In genomic region chr21:45304945-45305344, GRCh38 we compare ENCODE assay signal across 18 cellular contexts. TPM values are rescaled to one million over a fixed set of nuclear protein-coding genes. Genes with fewer than 3 reads are reported as not detected.
DNase-seq lines count a peak whose midpoint lies in the region; ATAC-seq and TF ChIP-seq lines count a peak whose summit lies in the region.
"Had no signal": no experiment of that assay in that cellular context is flagged by ENCODE, and none has a peak within 500 bp of the region (broad histone marks: within the 10 kb centered on the region; RNA-seq: fewer than 3 reads in every experiment).

No MANE protein-coding gene starts in this region.

- H3K79me2 ChIP-seq in hepatocyte: no peaks in the 10 kb centered on the region

- TF ChIP-seq CTCF in hepatocyte (IDR thresholded peaks at IDR 0.05; ENCODE audit: poor library complexity) (no peak), esophagus squamous epithelium (IDR thresholded peaks at IDR 0.05) (no peak), brain microvascular endothelial cell (IDR thresholded peaks at IDR 0.05; ENCODE audit: low read depth, low read length, missing control alignments) (no peak)

- no peaks in the 10 kb centered on the region for H3K36me3 ChIP-seq in hepatocyte (replicated peaks; ENCODE audit: insufficient read depth, low read depth)
- H3K36me3 ChIP-seq in esophagus squamous epithelium: no peaks in the 10 kb centered on the region
- no peaks in the 10 kb centered on the region for H3K36me3 ChIP-seq in brain microvascular endothelial cell (replicated peaks)
- H3K36me3 ChIP-seq: left lung, stomach had no signal

- POLR2A ChIA-PET in activated CD8-positive, alpha-beta T cell treated with anti-CD3 and anti-CD28 coated beads, Interleukin-2, amount 10 ng/mL, durations not matched to agents 7 days and 5 days (lab: Charles Lee): no interaction called here

- H3K27me3 ChIP-seq in hepatocyte: no peaks in the 10 kb centered on the region
- H3K27me3 ChIP-seq in esophagus squamous epithelium: peaks cover 0 to 19% (median 0%) of the 10 kb centered on the region in 4 donors
- H3K27me3 ChIP-seq in brain microvascular endothelial cell (replicated peaks): no peaks in the 10 kb centered on the region
- H3K27me3 ChIP-seq: left lung had no signal

- no peaks in the 10 kb centered on the region for H3K36me3 Mint-ChIP-seq in activated CD8-positive, alpha-beta T cell treated with anti-CD3 and anti-CD28 coated beads, Interleukin-2, amount 10 ng/mL, durations not matched to agents 7 days and 5 days (ENCODE audit: low read depth)
- no peaks in the 10 kb centered on the region for H3K36me3 Mint-ChIP-seq in stimulated activated naive CD8-positive, alpha-beta T cell treated with anti-CD3 and anti-CD28 coated beads, Interleukin-15, Interleukin-2, amounts not matched to agents 100 ng/mL and 50 ng/mL, for 24 hours (ENCODE audit: low read depth)

- no peaks in the 10 kb centered on the region for H3K27me3 Mint-ChIP-seq in activated CD8-positive, alpha-beta T cell treated with anti-CD3 and anti-CD28 coated beads, Interleukin-2, amount 10 ng/mL, durations not matched to agents 7 days and 5 days (ENCODE audit: low read depth)
- peaks cover 4% of the 10 kb centered on the region for H3K27me3 Mint-ChIP-seq in stimulated activated naive CD8-positive, alpha-beta T cell treated with anti-CD3 and anti-CD28 coated beads, Interleukin-15, Interleukin-2, amounts not matched to agents 100 ng/mL and 50 ng/mL, for 24 hours

- H3K4me2 ChIP-seq in hepatocyte: no peak overlapping the region

- no peak for TF ChIP-seq POLR2A in esophagus squamous epithelium (IDR thresholded peaks at IDR 0.05)

- H3K9me3 ChIP-seq in hepatocyte (ENCODE audit: low read depth) (no peaks in the 10 kb centered on the region), esophagus squamous epithelium (no peaks in the 10 kb centered on the region)
- H3K9me3 ChIP-seq: left lung, stomach had no signal

- CTCF ChIA-PET in activated CD8-positive, alpha-beta T cell treated with anti-CD3 and anti-CD28 coated beads, Interleukin-2, amount 10 ng/mL, durations not matched to agents 7 days and 5 days (lab: Charles Lee): no interaction called here

- H3K4me1 ChIP-seq in hepatocyte (ENCODE audit: insufficient read depth): peaks cover 22% of the 10 kb centered on the region
- peaks cover 29 to 69% (median 62%) of the 10 kb centered on the region in 3 donors for H3K4me1 ChIP-seq in esophagus squamous epithelium

- ATAC-seq in Right ventricle myocardium superior (ENCODE audit: poor library complexity) (no peak), Right ventricle myocardium inferior (no peak)
- peak; percentile 42 for ATAC-seq in activated CD8-positive, alpha-beta T cell treated with anti-CD3 and anti-CD28 coated beads, Interleukin-2, amount 10 ng/mL, durations not matched to agents 7 days and 5 days
- ATAC-seq: left lung had no signal

- intact Hi-C loops in Right ventricle myocardium superior (cut with DNase I): loop anchor here (10.0 kb wide), 1 partner anchor 50 kb away; no protein-coding TSS in a partner anchor
- intact Hi-C loops in Right ventricle myocardium inferior (cut with DNase I): loop anchor here (5.0 kb wide), 1 partner anchor 52 kb away; no protein-coding TSS in a partner anchor
- intact Hi-C loops in esophagus squamous epithelium (cut with DNase I): no loop called here

- H3K4me3 Mint-ChIP-seq in activated CD8-positive, alpha-beta T cell treated with anti-CD3 and anti-CD28 coated beads, Interleukin-2, amount 10 ng/mL, durations not matched to agents 7 days and 5 days: no peak overlapping the region
- no peak overlapping the region for H3K4me3 Mint-ChIP-seq in stimulated activated naive CD8-positive, alpha-beta T cell treated with anti-CD3 and anti-CD28 coated beads, Interleukin-15, Interleukin-2, amounts not matched to agents 100 ng/mL and 50 ng/mL, for 24 hours
- H3K4me3 Mint-ChIP-seq: nephron progenitor cell had no signal

- no peak overlapping the region for H2AFZ ChIP-seq in hepatocyte

- peak; percentile 25 for DNase-seq in Right ventricle myocardium superior
- DNase-seq in Right ventricle myocardium inferior (ENCODE audit: missing footprints): no peak
- DNase-seq in activated CD8-positive, alpha-beta T cell treated with anti-CD3 and anti-CD28 coated beads, Interleukin-2, amount 10 ng/mL, durations not matched to agents 7 days and 5 days: no peak
- no peak for DNase-seq in hepatocyte (ENCODE audit: low spot score)
- no peak for DNase-seq in esophagus squamous epithelium (lab: John Stamatoyannopoulos, UW)
- no peak for DNase-seq in brain microvascular endothelial cell
- DNase-seq in NCI-H69 (lab: John Stamatoyannopoulos, UW): no peak
- DNase-seq: activated CD8-positive, alpha-beta memory T cell treated with anti-CD3 and anti-CD28 coated beads for 24 hours; dermis blood vessel endothelial cell; DMS 273 treated with DMSO at 0.1 percent for 48 hours; GOT3; hypothalamus; NCI-H2081 treated with DMSO at 0.1 percent for 48 hours; nephron progenitor cell; RPMI8226; stomach had no signal

- H3K9me3 Mint-ChIP-seq in activated CD8-positive, alpha-beta T cell treated with anti-CD3 and anti-CD28 coated beads, Interleukin-2, amount 10 ng/mL, durations not matched to agents 7 days and 5 days (ENCODE audit: insufficient read depth): no peaks in the 10 kb centered on the region
- H3K9me3 Mint-ChIP-seq in stimulated activated naive CD8-positive, alpha-beta T cell treated with anti-CD3 and anti-CD28 coated beads, Interleukin-15, Interleukin-2, amounts not matched to agents 100 ng/mL and 50 ng/mL, for 24 hours: no peaks in the 10 kb centered on the region
- H3K9me3 Mint-ChIP-seq: nephron progenitor cell had no signal

- 89% methylated on average over 6 of the region's 7 CpGs for WGBS in hepatocyte (ENCODE audit: low lambda C conversion rate, missing lambda C conversion rate)
- WGBS in esophagus squamous epithelium, 2 donors: 65 to 81% methylated on average over 5 of the region's 7 CpGs

- H3K9me2 ChIP-seq in hepatocyte (replicated peaks; ENCODE audit: insufficient read depth): no peaks in the 10 kb centered on the region

- in situ Hi-C loops in brain microvascular endothelial cell (cut with HindIII; ENCODE audit: low pct_ligation_motif_present, low sequenced_read_pairs): no loop called here

- H3K27ac ChIP-seq in hepatocyte: peak overlapping the region; percentile 20
- H3K27ac ChIP-seq in esophagus squamous epithelium: peak overlapping the region in 1 of 4 donors; percentile 85
- H3K27ac ChIP-seq in brain microvascular endothelial cell: no peak overlapping the region
- H3K27ac ChIP-seq: left lung had no signal

- no peak overlapping the region for H3K4me3 ChIP-seq in hepatocyte
- no peak overlapping the region for H3K4me3 ChIP-seq in esophagus squamous epithelium
- H3K4me3 ChIP-seq in brain microvascular endothelial cell (ENCODE audit: low read depth, low read length): no peak overlapping the region
- H3K4me3 ChIP-seq: left lung, stomach had no signal

- peaks cover 4% of the 10 kb centered on the region for H3K4me1 Mint-ChIP-seq in activated CD8-positive, alpha-beta T cell treated with anti-CD3 and anti-CD28 coated beads, Interleukin-2, amount 10 ng/mL, durations not matched to agents 7 days and 5 days (ENCODE audit: low read depth)
- H3K4me1 Mint-ChIP-seq in stimulated activated naive CD8-positive, alpha-beta T cell treated with anti-CD3 and anti-CD28 coated beads, Interleukin-15, Interleukin-2, amounts not matched to agents 100 ng/mL and 50 ng/mL, for 24 hours (ENCODE audit: low read depth): peaks cover 36% of the 10 kb centered on the region

- no peak overlapping the region for H3K27ac Mint-ChIP-seq in activated CD8-positive, alpha-beta T cell treated with anti-CD3 and anti-CD28 coated beads, Interleukin-2, amount 10 ng/mL, durations not matched to agents 7 days and 5 days
- peak overlapping the region; percentile 16 for H3K27ac Mint-ChIP-seq in stimulated activated naive CD8-positive, alpha-beta T cell treated with anti-CD3 and anti-CD28 coated beads, Interleukin-15, Interleukin-2, amounts not matched to agents 100 ng/mL and 50 ng/mL, for 24 hours
- H3K27ac Mint-ChIP-seq: nephron progenitor cell had no signal

- H4K20me1 ChIP-seq in hepatocyte (ENCODE audit: insufficient read depth, poor library complexity, severe bottlenecking): no peaks in the 10 kb centered on the region

RNA-seq across cellular contexts. Expression of gene POFUT2, which starts 17.2 kb away (rescaled TPM):
- 15.3 TPM for total RNA-seq in Right ventricle myocardium superior
- total RNA-seq in Right ventricle myocardium inferior: 16.9 TPM
- total RNA-seq in activated CD8-positive, alpha-beta T cell treated with anti-CD3 and anti-CD28 coated beads, Interleukin-2, amount 10 ng/mL, durations not matched to agents 7 days and 5 days: 10 to 100 TPM; 13.6 to 16.0 TPM
- total RNA-seq in hepatocyte: 25.5 and 30.7 TPM in 2 replicates
- 54.4 and 57.7 TPM in 2 replicates for polyA plus RNA-seq in hepatocyte
- total RNA-seq in esophagus squamous epithelium: 10 to 100 TPM in 2 of 4 donors, 1 to 10 TPM in 2; 7.9 to 11.4 (median 9.4) TPM
